In the genomic region with DNA sequence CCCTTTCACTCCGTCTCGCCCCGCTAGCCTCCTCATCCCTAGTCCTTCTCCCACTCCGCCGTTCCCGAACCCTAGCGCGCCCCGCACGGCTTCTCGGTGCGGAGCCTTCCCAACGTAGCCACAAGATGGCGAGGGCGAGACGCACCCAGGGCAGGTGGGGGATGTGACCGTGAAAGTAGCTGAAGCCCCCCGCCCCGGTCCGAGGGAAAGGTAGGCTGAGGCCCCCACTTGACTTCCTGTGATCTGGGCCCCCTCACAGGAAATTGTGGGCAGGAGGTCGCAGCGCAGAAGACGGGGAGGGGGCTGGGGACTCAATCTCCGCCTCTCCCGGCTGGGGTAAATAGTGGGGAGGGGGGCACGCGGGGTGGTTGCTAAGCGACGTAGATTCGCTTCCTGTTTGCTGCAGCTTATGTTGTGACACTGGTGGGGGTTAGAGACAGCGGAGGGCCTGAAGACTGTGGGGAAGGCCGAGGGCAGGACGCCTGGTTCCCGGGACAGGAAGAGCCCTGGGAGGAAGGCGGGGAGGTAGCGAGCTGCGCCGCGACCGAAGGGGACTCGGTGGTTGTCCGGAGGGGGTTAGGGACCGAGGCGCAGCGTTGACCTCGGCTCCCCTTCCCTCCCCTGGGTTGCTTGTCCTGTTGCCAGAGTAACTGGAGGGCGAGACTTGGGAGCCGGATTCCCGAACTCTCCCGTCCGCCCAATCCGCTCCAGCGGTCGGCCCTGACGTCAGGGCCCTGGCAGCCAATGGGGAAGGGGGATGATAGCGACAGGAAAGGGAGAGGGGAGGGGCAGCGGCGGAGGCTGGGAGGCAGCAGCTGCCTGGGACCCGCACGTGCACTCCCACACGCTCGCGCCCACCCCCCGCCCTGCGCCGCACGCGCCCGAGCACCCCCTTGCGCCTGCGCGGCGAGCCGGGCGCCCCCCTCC, we compare ENCODE assay signal across 1 cellular context.
A peak's percentile ranks its signal among the peaks of the same experiment; 100 is the strongest.
TF ChIP-seq lines count a peak whose summit lies in the region.

No MANE protein-coding gene starts in this region.

TF ChIP-seq in K562, 482 proteins besides CTCF, POLR2A, EP300 and RAD21 (continued from another document and continues in another):
- TF ChIP-seq, protein P1, sequence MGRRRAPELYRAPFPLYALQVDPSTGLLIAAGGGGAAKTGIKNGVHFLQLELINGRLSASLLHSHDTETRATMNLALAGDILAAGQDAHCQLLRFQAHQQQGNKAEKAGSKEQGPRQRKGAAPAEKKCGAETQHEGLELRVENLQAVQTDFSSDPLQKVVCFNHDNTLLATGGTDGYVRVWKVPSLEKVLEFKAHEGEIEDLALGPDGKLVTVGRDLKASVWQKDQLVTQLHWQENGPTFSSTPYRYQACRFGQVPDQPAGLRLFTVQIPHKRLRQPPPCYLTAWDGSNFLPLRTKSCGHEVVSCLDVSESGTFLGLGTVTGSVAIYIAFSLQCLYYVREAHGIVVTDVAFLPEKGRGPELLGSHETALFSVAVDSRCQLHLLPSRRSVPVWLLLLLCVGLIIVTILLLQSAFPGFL (CRISPR knock-in tag; IDR thresholded peaks at IDR 0.05), result no peak
- TF ChIP-seq CBFA2T3 (IDR thresholded peaks at IDR 0.05) (no peak), PATZ1 (CRISPR knock-in tag; IDR thresholded peaks at IDR 0.05; ENCODE audit: borderline replicate concordance) (no peak), ZNF24 (IDR thresholded peaks at IDR 0.05) (no peak), CBX5 (IDR thresholded peaks at IDR 0.05; ENCODE audit: borderline replicate concordance, low read depth) (no peak), BCLAF1 (IDR thresholded peaks at IDR 0.05; ENCODE audit: borderline replicate concordance in 1 of 2, control insufficient read depth in 1 of 2, low read depth in 2 of 2, low read length in 1 of 2) (no peak), PML (IDR thresholded peaks at IDR 0.05; ENCODE audit: low read length) (no peak), KDM2B (CRISPR knock-in tag; IDR thresholded peaks at IDR 0.05) (no peak), TFAP4 (CRISPR knock-in tag; IDR thresholded peaks at IDR 0.05; ENCODE audit: borderline replicate concordance) (peak; percentile 86), RBM22 (IDR thresholded peaks at IDR 0.05; ENCODE audit: low read depth, low read length, poor library complexity, severe bottlenecking) (no peak), BMI1 (IDR thresholded peaks at IDR 0.05; ENCODE audit: low read length) (no peak), SMARCA4 (IDR thresholded peaks at IDR 0.05) (no peak), XRCC4 (IDR thresholded peaks at IDR 0.05; ENCODE audit: extremely low read depth, insufficient read depth, insufficient read length) (no peak), KLF6 (CRISPR knock-in tag; IDR thresholded peaks at IDR 0.05; ENCODE audit: borderline replicate concordance) (no peak), NUFIP1 (IDR thresholded peaks at IDR 0.05; ENCODE audit: partially characterized antibody) (no peak), HIVEP1 (CRISPR knock-in tag; IDR thresholded peaks at IDR 0.05) (no peak), HNRNPUL1 (IDR thresholded peaks at IDR 0.05; ENCODE audit: low read length) (no peak), RUNX1 (IDR thresholded peaks at IDR 0.05; ENCODE audit: low read depth) (no peak), RBM17 (IDR thresholded peaks at IDR 0.05; ENCODE audit: borderline replicate concordance, low read depth, low read length) (no peak), ZNF444 (CRISPR knock-in tag; IDR thresholded peaks at IDR 0.05) (no peak), TRIM24 (IDR thresholded peaks at IDR 0.05) (no peak), GTF2E2 (tag; IDR thresholded peaks at IDR 0.05) (no peak), HMBOX1 (IDR thresholded peaks at IDR 0.05) (no peak), HDAC6 (IDR thresholded peaks at IDR 0.05; ENCODE audit: low read depth, low read length) (no peak), ZNF764 (CRISPR knock-in tag; IDR thresholded peaks at IDR 0.05; ENCODE audit: low read depth) (no peak), TOE1 (IDR thresholded peaks at IDR 0.05; ENCODE audit: borderline replicate concordance) (no peak), TOE1 (CRISPR knock-in tag; IDR thresholded peaks at IDR 0.05; ENCODE audit: borderline replicate concordance, low read depth) (no peak), ZNF239 (CRISPR knock-in tag; IDR thresholded peaks at IDR 0.05) (no peak), HMG20A (CRISPR knock-in tag; conservative IDR thresholded peaks at IDR 0.05) (no peak), ZNF699 (CRISPR knock-in tag; IDR thresholded peaks at IDR 0.05; ENCODE audit: insufficient replicate concordance) (no peak), DNMT1 (IDR thresholded peaks at IDR 0.05) (no peak), RBFOX2 (IDR thresholded peaks at IDR 0.05; ENCODE audit: low read depth, low read length) (no peak), RBM14 (IDR thresholded peaks at IDR 0.05; ENCODE audit: borderline replicate concordance, insufficient read depth, low read depth, low read length) (no peak), VEZF1 (CRISPR knock-in tag; IDR thresholded peaks at IDR 0.05) (peak; percentile 91), ZNF79 (CRISPR knock-in tag; IDR thresholded peaks at IDR 0.05; ENCODE audit: low read depth) (no peak)
- TF ChIP-seq, protein P2, sequence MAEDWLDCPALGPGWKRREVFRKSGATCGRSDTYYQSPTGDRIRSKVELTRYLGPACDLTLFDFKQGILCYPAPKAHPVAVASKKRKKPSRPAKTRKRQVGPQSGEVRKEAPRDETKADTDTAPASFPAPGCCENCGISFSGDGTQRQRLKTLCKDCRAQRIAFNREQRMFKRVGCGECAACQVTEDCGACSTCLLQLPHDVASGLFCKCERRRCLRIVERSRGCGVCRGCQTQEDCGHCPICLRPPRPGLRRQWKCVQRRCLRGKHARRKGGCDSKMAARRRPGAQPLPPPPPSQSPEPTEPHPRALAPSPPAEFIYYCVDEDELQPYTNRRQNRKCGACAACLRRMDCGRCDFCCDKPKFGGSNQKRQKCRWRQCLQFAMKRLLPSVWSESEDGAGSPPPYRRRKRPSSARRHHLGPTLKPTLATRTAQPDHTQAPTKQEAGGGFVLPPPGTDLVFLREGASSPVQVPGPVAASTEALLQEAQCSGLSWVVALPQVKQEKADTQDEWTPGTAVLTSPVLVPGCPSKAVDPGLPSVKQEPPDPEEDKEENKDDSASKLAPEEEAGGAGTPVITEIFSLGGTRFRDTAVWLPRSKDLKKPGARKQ (CRISPR knock-in tag; IDR thresholded peaks at IDR 0.05), result no peak
- TF ChIP-seq, protein P3, sequence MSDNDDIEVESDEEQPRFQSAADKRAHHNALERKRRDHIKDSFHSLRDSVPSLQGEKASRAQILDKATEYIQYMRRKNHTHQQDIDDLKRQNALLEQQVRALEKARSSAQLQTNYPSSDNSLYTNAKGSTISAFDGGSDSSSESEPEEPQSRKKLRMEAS (CRISPR knock-in tag; IDR thresholded peaks at IDR 0.05), result peak; percentile 80
- TF ChIP-seq, protein P4, sequence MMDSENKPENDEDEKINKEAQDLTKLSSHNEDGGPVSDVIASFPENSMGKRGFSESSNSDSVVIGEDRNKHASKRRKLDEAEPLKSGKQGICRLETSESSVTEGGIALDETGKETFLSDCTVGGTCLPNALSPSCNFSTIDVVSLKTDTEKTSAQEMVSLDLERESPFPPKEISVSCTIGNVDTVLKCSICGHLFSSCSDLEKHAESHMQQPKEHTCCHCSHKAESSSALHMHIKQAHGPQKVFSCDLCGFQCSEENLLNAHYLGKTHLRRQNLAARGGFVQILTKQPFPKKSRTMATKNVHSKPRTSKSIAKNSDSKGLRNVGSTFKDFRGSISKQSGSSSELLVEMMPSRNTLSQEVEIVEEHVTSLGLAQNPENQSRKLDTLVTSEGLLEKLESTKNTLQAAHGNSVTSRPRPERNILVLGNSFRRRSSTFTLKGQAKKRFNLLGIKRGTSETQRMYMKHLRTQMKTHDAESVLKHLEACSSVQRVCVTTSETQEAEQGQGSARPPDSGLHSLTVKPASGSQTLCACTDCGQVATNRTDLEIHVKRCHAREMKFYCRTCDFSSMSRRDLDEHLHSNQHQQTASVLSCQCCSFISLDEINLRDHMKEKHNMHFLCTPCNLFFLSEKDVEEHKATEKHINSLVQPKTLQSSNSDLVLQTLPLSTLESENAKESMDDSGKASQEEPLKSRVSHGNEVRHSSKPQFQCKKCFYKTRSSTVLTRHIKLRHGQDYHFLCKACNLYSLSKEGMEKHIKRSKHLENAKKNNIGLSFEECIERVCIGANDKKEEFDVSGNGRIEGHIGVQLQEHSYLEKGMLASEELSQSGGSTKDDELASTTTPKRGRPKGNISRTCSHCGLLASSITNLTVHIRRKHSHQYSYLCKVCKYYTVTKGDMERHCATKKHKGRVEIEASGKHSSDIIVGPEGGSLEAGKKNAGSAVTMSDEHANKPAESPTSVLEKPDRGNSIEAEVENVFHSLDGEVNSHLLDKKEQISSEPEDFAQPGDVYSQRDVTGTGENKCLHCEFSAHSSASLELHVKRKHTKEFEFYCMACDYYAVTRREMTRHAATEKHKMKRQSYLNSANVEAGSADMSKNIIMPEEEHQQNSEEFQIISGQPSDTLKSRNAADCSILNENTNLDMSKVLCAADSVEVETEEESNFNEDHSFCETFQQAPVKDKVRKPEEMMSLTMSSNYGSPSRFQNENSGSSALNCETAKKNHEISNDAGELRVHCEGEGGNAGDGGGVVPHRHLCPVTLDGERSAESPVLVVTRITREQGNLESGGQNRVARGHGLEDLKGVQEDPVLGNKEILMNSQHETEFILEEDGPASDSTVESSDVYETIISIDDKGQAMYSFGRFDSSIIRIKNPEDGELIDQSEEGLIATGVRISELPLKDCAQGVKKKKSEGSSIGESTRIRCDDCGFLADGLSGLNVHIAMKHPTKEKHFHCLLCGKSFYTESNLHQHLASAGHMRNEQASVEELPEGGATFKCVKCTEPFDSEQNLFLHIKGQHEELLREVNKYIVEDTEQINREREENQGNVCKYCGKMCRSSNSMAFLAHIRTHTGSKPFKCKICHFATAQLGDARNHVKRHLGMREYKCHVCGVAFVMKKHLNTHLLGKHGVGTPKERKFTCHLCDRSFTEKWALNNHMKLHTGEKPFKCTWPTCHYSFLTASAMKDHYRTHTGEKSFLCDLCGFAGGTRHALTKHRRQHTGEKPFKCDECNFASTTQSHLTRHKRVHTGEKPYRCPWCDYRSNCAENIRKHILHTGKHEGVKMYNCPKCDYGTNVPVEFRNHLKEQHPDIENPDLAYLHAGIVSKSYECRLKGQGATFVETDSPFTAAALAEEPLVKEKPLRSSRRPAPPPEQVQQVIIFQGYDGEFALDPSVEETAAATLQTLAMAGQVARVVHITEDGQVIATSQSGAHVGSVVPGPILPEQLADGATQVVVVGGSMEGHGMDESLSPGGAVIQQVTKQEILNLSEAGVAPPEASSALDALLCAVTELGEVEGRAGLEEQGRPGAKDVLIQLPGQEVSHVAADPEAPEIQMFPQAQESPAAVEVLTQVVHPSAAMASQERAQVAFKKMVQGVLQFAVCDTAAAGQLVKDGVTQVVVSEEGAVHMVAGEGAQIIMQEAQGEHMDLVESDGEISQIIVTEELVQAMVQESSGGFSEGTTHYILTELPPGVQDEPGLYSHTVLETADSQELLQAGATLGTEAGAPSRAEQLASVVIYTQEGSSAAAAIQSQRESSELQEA (IDR thresholded peaks at IDR 0.05; ENCODE audit: low read depth), result no peak
